In the genomic region with DNA sequence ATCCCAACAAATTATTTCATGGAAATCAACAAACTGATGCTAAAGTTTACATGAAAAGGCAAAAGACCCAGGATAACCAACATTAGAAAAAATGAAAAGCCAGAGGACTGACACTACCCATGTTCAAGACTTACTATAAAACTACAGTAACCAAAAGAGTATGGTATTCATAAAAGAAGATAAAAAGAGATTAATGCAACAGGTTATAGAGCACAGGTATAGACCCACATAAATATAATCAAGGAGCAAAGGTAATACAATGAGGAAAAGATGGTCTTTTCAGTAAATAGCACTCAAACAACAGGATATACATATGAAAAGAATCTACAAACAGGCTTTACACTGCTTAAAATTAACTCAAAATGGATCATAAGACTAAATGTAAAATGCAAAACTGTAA, we compare ENCODE assay signal across 29 cellular contexts.
DNase-seq lines count a peak whose midpoint lies in the region; ATAC-seq, FAIRE-seq and TF ChIP-seq lines count a peak whose summit lies in the region.
"Had no signal": no experiment of that assay in that cellular context is flagged by ENCODE, and none has a peak within 500 bp of the region (broad histone marks: within the 10 kb centered on the region; RNA-seq: fewer than 3 reads in every experiment).

No MANE protein-coding gene starts in this region.

- H3K36me3 ChIP-seq in HEK293 (ENCODE audit: control insufficient read depth in 2 of 2, insufficient read depth in 1 of 2, low read length in 2 of 2) = no peaks in the 10 kb centered on the region; a peak in 1 of 3 replicates
- H3K36me3 ChIP-seq: BE2C, BLaER1 had no signal

- no peak for TF ChIP-seq RAD21 in A549 (conservative IDR thresholded peaks at IDR 0.05 in 1 of 2, IDR thresholded peaks at IDR 0.05 in 1 of 2)

- intact Hi-C loops in right cardiac atrium (cut with DNase I) = no loop called here

- H3K4me2 ChIP-seq in A549 = no peak overlapping the region
- H3K4me2 ChIP-seq: BLaER1; BLaER1 treated with 17β-estradiol and CSF1 and Interleukin-3, amounts not matched to agents 10 nM and 100 nM had no signal

- POLR2A ChIA-PET in A549 (lab: Yijun Ruan, JAX) = no interaction called here
- POLR2A ChIA-PET in HEK293 (lab: Yijun Ruan, JAX) = no interaction called here

- no peak overlapping the region for H3K27ac ChIP-seq in A549
- no peak overlapping the region for H3K27ac ChIP-seq in HEK293 (ENCODE audit: extremely low read depth, low read depth, low read length)
- H3K27ac ChIP-seq in right cardiac atrium (ENCODE audit: low read length) = no peak overlapping the region
- H3K27ac ChIP-seq: 22Rv1; BLaER1; BLaER1 treated with 17β-estradiol and CSF1 and Interleukin-3, amounts not matched to agents 10 nM and 100 nM; C4-2B had no signal

- no peak for TF ChIP-seq POLR2A in A549 (IDR thresholded peaks at IDR 0.05; ENCODE audit: low read length)

- H3K4me3 ChIP-seq in A549 (no peak overlapping the region), HEK293 (ENCODE audit: low read depth, low read length) (no peak overlapping the region), right cardiac atrium (ENCODE audit: low read length) (no peak overlapping the region)
- H3K4me3 ChIP-seq: BLaER1; BLaER1 treated with 17β-estradiol and CSF1 and Interleukin-3, amounts not matched to agents 10 nM and 100 nM had no signal

- CTCF ChIA-PET in A549 (lab: Yijun Ruan, JAX) = no interaction called here
- CTCF ChIA-PET in HEK293 (lab: Yijun Ruan, JAX) = no interaction called here

- no peak for TF ChIP-seq CTCF in A549 (IDR thresholded peaks at IDR 0.05)
- TF ChIP-seq CTCF in HEK293 (tag by site-specific recombination; IDR thresholded peaks at IDR 0.05) = no peak

- H3K27me3 ChIP-seq in right cardiac atrium (ENCODE audit: control insufficient read depth, insufficient read depth) = no peaks in the 10 kb centered on the region
- H3K27me3 ChIP-seq: BE2C; BLaER1; BLaER1 treated with 17β-estradiol and CSF1 and Interleukin-3, amounts not matched to agents 10 nM and 100 nM had no signal

- H3K9me3 ChIP-seq in A549 (peaks cover 50% of the 10 kb centered on the region), HEK293 (ENCODE audit: control insufficient read depth, insufficient read depth, low read depth, low read length) (peaks cover 3% of the 10 kb centered on the region), right cardiac atrium (ENCODE audit: control insufficient read depth, low read length) (no peaks in the 10 kb centered on the region)
- H3K9me3 ChIP-seq: BE2C, BLaER1 had no signal

- H3K4me1 ChIP-seq in A549 (no peaks in the 10 kb centered on the region), HEK293 (ENCODE audit: control insufficient read depth, insufficient read depth, low read length) (no peaks in the 10 kb centered on the region), right cardiac atrium (ENCODE audit: control insufficient read depth, insufficient read depth, low read length) (no peaks in the 10 kb centered on the region)
- H3K4me1 ChIP-seq: BE2C, Caco-2 had no signal

- FAIRE-seq in A549 (lab: Jason Lieb, UNC) = peak; percentile 88
- FAIRE-seq: D721Med had no signal

- ATAC-seq in A549 = no peak
- ATAC-seq in right cardiac atrium = no peak
- no peak for ATAC-seq in GM18498 (IDR thresholded peaks at IDR 0.05; ENCODE audit: unreplicated experiment)
- ATAC-seq: CD8-positive, alpha-beta T cell had no signal

- DNase-seq in A549 (ENCODE audit: low read depth in 1 of 2, low spot score in 1 of 2) = no peak
- DNase-seq in right cardiac atrium = no peak
- DNase-seq: 8988T; ACHN; AML-193; BE2C; C1 segment of cervical spinal cord; Caco-2; Calu3; CD4-positive, alpha-beta memory T cell; CD4-positive, alpha-beta T cell; CD4-positive, CD25-positive, alpha-beta regulatory T cell; CD8-positive, alpha-beta memory T cell; CD8-positive, alpha-beta T cell; COR-L47; DMS 273 treated with DMSO at 0.1 percent for 48 hours; DMS153; DMS53; DMS79; DMS79 treated with DMSO at 0.1 percent for 48 hours; DND-41; EL had no signal

- TF ChIP-seq EP300 in A549 (IDR thresholded peaks at IDR 0.05) = no peak

TF ChIP-seq in A549, 52 proteins besides CTCF, POLR2A, EP300 and RAD21:
- no peak for TF ChIP-seq MAFK (IDR thresholded peaks at IDR 0.05; ENCODE audit: partially characterized antibody)
- TF ChIP-seq PHF8 (IDR thresholded peaks at IDR 0.05; ENCODE audit: borderline replicate concordance, low read depth) = no peak
- TF ChIP-seq ZNF302 (CRISPR knock-in tag; IDR thresholded peaks at IDR 0.05) = no peak
- TF ChIP-seq SREBF2 (IDR thresholded peaks at IDR 0.05) = no peak
- TF ChIP-seq HES2 (IDR thresholded peaks at IDR 0.05) = no peak
- TF ChIP-seq GATA3 (IDR thresholded peaks at IDR 0.05; ENCODE audit: borderline replicate concordance) = no peak
- TF ChIP-seq ZFP36 (IDR thresholded peaks at IDR 0.05; ENCODE audit: borderline replicate concordance, partially characterized antibody) = no peak
- no peak for TF ChIP-seq JUNB (IDR thresholded peaks at IDR 0.05)
- no peak for TF ChIP-seq BCL3 (IDR thresholded peaks at IDR 0.05)
- TF ChIP-seq RNF2 (IDR thresholded peaks at IDR 0.05; ENCODE audit: borderline replicate concordance, low read depth) = no peak

TF ChIP-seq in HEK293, 187 proteins besides CTCF, POLR2A, EP300 and RAD21:
- TF ChIP-seq SCRT2 (tag by site-specific recombination; IDR thresholded peaks at IDR 0.05) (peak; percentile 62), ZBTB1 (tag by site-specific recombination; IDR thresholded peaks at IDR 0.05) (no peak), SCRT1 (tag by site-specific recombination; IDR thresholded peaks at IDR 0.05; ENCODE audit: borderline replicate concordance) (peak; percentile 52; the same call in 1 of the 2 replicates)
